In the genomic region with DNA sequence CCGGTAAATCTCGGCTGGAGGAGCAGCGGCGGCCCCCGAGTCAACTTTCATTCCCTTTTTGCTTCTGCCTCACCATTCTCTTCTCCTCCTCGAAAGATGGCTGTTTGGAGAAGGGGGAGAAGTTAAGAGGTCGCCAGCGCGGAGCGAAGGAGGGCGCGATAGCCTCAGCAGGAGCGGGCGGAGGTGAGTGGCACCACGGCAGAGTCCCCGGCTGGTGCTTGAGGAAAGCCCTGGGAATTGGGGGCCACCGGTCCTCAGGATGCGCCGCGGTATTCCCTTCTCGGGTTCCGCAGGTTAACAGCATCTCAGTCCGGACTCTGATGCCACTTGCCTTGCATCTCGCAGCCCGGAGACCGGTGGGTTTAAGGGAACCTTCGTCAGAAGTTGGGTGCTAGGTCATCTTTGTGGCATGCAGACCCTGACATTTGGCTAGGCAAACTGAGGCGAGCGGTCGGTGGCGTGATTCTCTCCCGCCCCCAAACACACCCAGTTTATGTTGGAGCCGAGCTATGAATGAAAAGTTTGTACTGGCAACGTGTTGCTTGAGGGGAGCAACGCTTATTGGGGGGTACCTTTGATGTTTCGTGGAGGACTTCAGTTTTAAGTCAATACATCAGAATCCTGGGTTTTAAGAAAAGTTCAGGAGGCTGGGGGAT, we compare ENCODE assay signal across 10 cellular contexts. TPM values are rescaled to one million over a fixed set of nuclear protein-coding genes. Genes with fewer than 3 reads are reported as not detected.
DNase-seq lines count a peak whose midpoint lies in the region; ATAC-seq and TF ChIP-seq lines count a peak whose summit lies in the region.
"Had no signal": no experiment of that assay in that cellular context is flagged by ENCODE, and none has a peak within 500 bp of the region (broad histone marks: within the 10 kb centered on the region; RNA-seq: fewer than 3 reads in every experiment).

No MANE protein-coding gene starts in this region.

- H3K27me3 Mint-ChIP-seq in T-helper 2 cell treated with Interferon-gamma antibody and Interleukin-4, amounts not matched to agents 5 μg/mL and 100 μg/mL, for 36 hours (ENCODE audit: low read depth) = peaks cover 45% of the 10 kb centered on the region
- H3K27me3 Mint-ChIP-seq in T-cell = peaks cover 33 to 36% of the 10 kb centered on the region in 2 donors

- H3K4me3 Mint-ChIP-seq in T-helper 2 cell treated with Interferon-gamma antibody and Interleukin-4, amounts not matched to agents 5 μg/mL and 100 μg/mL, for 36 hours = peak overlapping the region; percentile 45
- H3K4me3 Mint-ChIP-seq in T-cell = peak overlapping the region; percentile 41 to 50 (median 48)

- CTCF ChIA-PET in T-cell (lab: Charles Lee) = no interaction called here

- H3K9me3 ChIP-seq in gastroesophageal sphincter = peaks cover 0 to 3% (median 0%) of the 10 kb centered on the region in 3 donors
- no peaks in the 10 kb centered on the region for H3K9me3 ChIP-seq in ovary

- H3K4me3 ChIP-seq in gastroesophageal sphincter (peak overlapping the region; percentile 81 to 98), ovary (peak overlapping the region; percentile 47)

- H3K36me3 ChIP-seq in gastroesophageal sphincter (no peaks in the 10 kb centered on the region), ovary (no peaks in the 10 kb centered on the region)

- no peak for DNase-seq in T-helper 2 cell treated with Interferon-gamma antibody and Interleukin-4, amounts not matched to agents 5 μg/mL and 100 μg/mL, for 36 hours (ENCODE audit: low spot score)
- no peak for DNase-seq in T-helper 2 cell
- no peak for DNase-seq in T-cell
- DNase-seq in ovary = peak in 1 of 5 donors; percentile 7

- peak overlapping the region; percentile 32 to 94 (median 88) for H3K27ac ChIP-seq in gastroesophageal sphincter
- no peak overlapping the region for H3K27ac ChIP-seq in ovary
- H3K27ac ChIP-seq: C4-2B had no signal

- POLR2A ChIA-PET in T-cell (lab: Charles Lee) = no interaction called here

- WGBS in gastroesophageal sphincter (ENCODE audit: low coverage in 1 of 2), 2 donors = 0 to 7% methylated on average over 16 to 20 of the region's 36 CpGs
- 2 to 5% (median 2%) methylated on average over 36 of the region's 36 CpGs for WGBS in ovary, 3 donors

- H3K4me1 ChIP-seq in gastroesophageal sphincter (peaks cover 0 to 18% (median 8%) of the 10 kb centered on the region in 3 donors), ovary (ENCODE audit: insufficient read depth) (no peaks in the 10 kb centered on the region)

- ATAC-seq in T-cell (replicated peaks in 1 of 4) (no peak), gastroesophageal sphincter (peak; percentile 2), GM21526 (IDR thresholded peaks at IDR 0.05; ENCODE audit: low FRiP score, unreplicated experiment) (no peak), HG03432 (IDR thresholded peaks at IDR 0.05; ENCODE audit: unreplicated experiment) (no peak), GM19023 (IDR thresholded peaks at IDR 0.05; ENCODE audit: unreplicated experiment) (no peak)

- peaks cover under 1% of the 10 kb centered on the region for H3K9me3 Mint-ChIP-seq in T-helper 2 cell treated with Interferon-gamma antibody and Interleukin-4, amounts not matched to agents 5 μg/mL and 100 μg/mL, for 36 hours
- peaks cover 0 to 4% (median 0%) of the 10 kb centered on the region in 3 donors for H3K9me3 Mint-ChIP-seq in T-cell

- intact Hi-C loops in ovary (cut with DNase I) = no loop called here

- TF ChIP-seq CTCF in gastroesophageal sphincter (IDR thresholded peaks at IDR 0.05) = no peak
- no peak for TF ChIP-seq CTCF in ovary (IDR thresholded peaks at IDR 0.05)

- no peaks in the 10 kb centered on the region for H3K36me3 Mint-ChIP-seq in T-helper 2 cell treated with Interferon-gamma antibody and Interleukin-4, amounts not matched to agents 5 μg/mL and 100 μg/mL, for 36 hours (ENCODE audit: low read depth)
- H3K36me3 Mint-ChIP-seq in T-cell = no peaks in the 10 kb centered on the region

- TF ChIP-seq EP300 in gastroesophageal sphincter (IDR thresholded peaks at IDR 0.05) (no peak), ovary (IDR thresholded peaks at IDR 0.05) (no peak)

- peaks cover 5% of the 10 kb centered on the region for H3K4me1 Mint-ChIP-seq in T-helper 2 cell treated with Interferon-gamma antibody and Interleukin-4, amounts not matched to agents 5 μg/mL and 100 μg/mL, for 36 hours (ENCODE audit: low read depth)
- H3K4me1 Mint-ChIP-seq in T-cell = peaks cover 0 to 7% (median 4%) of the 10 kb centered on the region in 3 donors

- no peak overlapping the region for H3K27ac Mint-ChIP-seq in T-helper 2 cell treated with Interferon-gamma antibody and Interleukin-4, amounts not matched to agents 5 μg/mL and 100 μg/mL, for 36 hours
- peak overlapping the region in 1 of 2 donors; percentile 11 for H3K27ac Mint-ChIP-seq in T-cell

- no peak for TF ChIP-seq POLR2A in gastroesophageal sphincter (IDR thresholded peaks at IDR 0.05)
- no peak for TF ChIP-seq POLR2A in ovary (IDR thresholded peaks at IDR 0.05)

- no peaks in the 10 kb centered on the region for H3K27me3 ChIP-seq in gastroesophageal sphincter
- no peaks in the 10 kb centered on the region for H3K27me3 ChIP-seq in ovary

RNA-seq across cellular contexts. Expression of gene PRPS1L1, which starts 59.5 kb away (rescaled TPM):
- total RNA-seq in T-cell (not detected), gastroesophageal sphincter (not detected), ovary (not detected)
- polyA plus RNA-seq in ovary = not detected
- total RNA-seq: T-helper 2 cell treated with Interferon-gamma antibody and Interleukin-4, amounts not matched to agents 100 ng/mL and 5 ng/mL, for 36 hours had no signal

Comparison
In these comparisons a context has a peak if more than half of its experiments do, and no peak if none do; other contexts are left out.
1. H3K27ac ChIP-seq: peak in gastroesophageal sphincter (4 of 4); none in ovary (0 of 2).